Comparison of ENCODE assay signal across 28 cellular contexts in genomic region chr16:47567321-47567720, GRCh38.
DNase-seq lines count a peak whose midpoint lies in the region; ATAC-seq, FAIRE-seq and TF ChIP-seq lines count a peak whose summit lies in the region.
"Had no signal": no experiment of that assay in that cellular context is flagged by ENCODE, and none has a peak within 500 bp of the region (broad histone marks: within the 10 kb centered on the region; RNA-seq: fewer than 3 reads in every experiment).

No MANE protein-coding gene starts in this region.

- no peak for ATAC-seq in CD4-positive, alpha-beta T cell (ENCODE audit: poor library complexity)
- ATAC-seq: activated T-cell treated with anti-CD3 and anti-CD28 coated beads, Interleukin-2, amount 50 U/mL, for 4 hours; pancreas; stimulated activated naive CD8-positive, alpha-beta T cell treated with anti-CD3 and anti-CD28 coated beads, Interleukin-15, amount 100 ng/mL, for 72 hours had no signal

- H3K4me3 Mint-ChIP-seq in CD4-positive, alpha-beta T cell: peak overlapping the region; percentile 58
- H3K4me3 Mint-ChIP-seq: neural crest cell; stimulated activated naive CD8-positive, alpha-beta T cell treated with anti-CD3 and anti-CD28 coated beads, Interleukin-15, amount 100 ng/mL, for 72 hours had no signal

- H3K27ac Mint-ChIP-seq in CD4-positive, alpha-beta T cell: peak overlapping the region; percentile 63
- H3K27ac Mint-ChIP-seq: stimulated activated naive CD8-positive, alpha-beta T cell treated with anti-CD3 and anti-CD28 coated beads, Interleukin-15, amount 100 ng/mL, for 72 hours had no signal

- intact Hi-C loops in CD4-positive, alpha-beta T cell (cut with DNase I, micrococcal nuclease): no loop called here

- no peak overlapping the region for H3K27ac ChIP-seq in CD4-positive, alpha-beta T cell (ENCODE audit: low read depth, low read length)
- H3K27ac ChIP-seq: HL-60, pancreas, RWPE1, SK-N-MC, uterus, VCaP had no signal

- H3K36me3 Mint-ChIP-seq in CD4-positive, alpha-beta T cell (ENCODE audit: low read depth): peaks cover 88% of the 10 kb centered on the region

- POLR2A ChIA-PET in CD4-positive, alpha-beta T cell (lab: Charles Lee): interaction anchor here (1.5 kb wide), 1 partner anchor 19 kb away, joined by 5 read pairs; no protein-coding TSS in a partner anchor

- CTCF ChIA-PET in CD4-positive, alpha-beta T cell (lab: Charles Lee): no interaction called here

- no peaks in the 10 kb centered on the region for H3K27me3 Mint-ChIP-seq in CD4-positive, alpha-beta T cell
- H3K27me3 Mint-ChIP-seq: stimulated activated naive CD8-positive, alpha-beta T cell treated with anti-CD3 and anti-CD28 coated beads, Interleukin-15, amount 100 ng/mL, for 72 hours had no signal

- no peak for DNase-seq in CD4-positive, alpha-beta T cell
- no peak for DNase-seq in GM18507 (ENCODE audit: extremely low spot score, insufficient read length, low read depth)
- peak; percentile 3 for DNase-seq in OCI-M1 (lab: John Stamatoyannopoulos, UW)
- DNase-seq in globus pallidus (ENCODE audit: low spot score): peak; percentile 9
- DNase-seq in NCI-H1930 (lab: John Stamatoyannopoulos, UW): no peak
- DNase-seq in DMS79 (lab: John Stamatoyannopoulos, UW): no peak
- DNase-seq in cortex of kidney (lab: John Stamatoyannopoulos, UW): no peak
- DNase-seq: activated CD4-positive, alpha-beta T cell treated with anti-CD3 and anti-CD28 coated beads for 48 hours; activated T-cell treated with anti-CD3 and anti-CD28 coated beads, Interleukin-2, amount 50 U/mL, for 4 hours; cerebellar nuclear complex; DMS53; glutamatergic neuron; islet precursor cell; NCI-H1105; NCI-H2029 treated with DMSO at 0.1 percent for 48 hours; NCI-H226; NCI-H69; pancreas; retina; stimulated activated naive CD8-positive, alpha-beta T cell treated with anti-CD3 and anti-CD28 coated beads, Interleukin-15, amount 100 ng/mL, for 72 hours; T-helper 2 cell; uterus had no signal

- no peaks in the 10 kb centered on the region for H3K9me3 ChIP-seq in CD4-positive, alpha-beta T cell (ENCODE audit: control insufficient read depth, low read length)
- H3K9me3 ChIP-seq: pancreas, uterus had no signal

- H3K4me1 Mint-ChIP-seq in CD4-positive, alpha-beta T cell (ENCODE audit: low read depth): peaks cover 59% of the 10 kb centered on the region
- H3K4me1 Mint-ChIP-seq: neural crest cell had no signal

- FAIRE-seq in GM18507 (lab: Jason Lieb, UNC): peak; percentile 50
- FAIRE-seq: G401.6, pancreas had no signal

- no peak for TF ChIP-seq CTCF in CD4-positive, alpha-beta T cell (IDR thresholded peaks at IDR 0.05)

- peaks cover 14% of the 10 kb centered on the region for H3K9me3 Mint-ChIP-seq in CD4-positive, alpha-beta T cell

- H3K27me3 ChIP-seq in CD4-positive, alpha-beta T cell (ENCODE audit: control insufficient read depth, insufficient read depth, low read length): no peaks in the 10 kb centered on the region
- H3K27me3 ChIP-seq: pancreas, uterus had no signal

Comparison
In these comparisons a context has a peak if more than half of its experiments do, and no peak if none do; other contexts are left out.
1. DNase-seq: peak in OCI-M1 (single experiment) and globus pallidus (single experiment); none in CD4-positive, alpha-beta T cell (0 of 10), GM18507 (single experiment), NCI-H1930 (0 of 2), DMS79 (single experiment) and cortex of kidney (single experiment).